Comparison of ENCODE assay signal across 1 cellular context in the genomic region with DNA sequence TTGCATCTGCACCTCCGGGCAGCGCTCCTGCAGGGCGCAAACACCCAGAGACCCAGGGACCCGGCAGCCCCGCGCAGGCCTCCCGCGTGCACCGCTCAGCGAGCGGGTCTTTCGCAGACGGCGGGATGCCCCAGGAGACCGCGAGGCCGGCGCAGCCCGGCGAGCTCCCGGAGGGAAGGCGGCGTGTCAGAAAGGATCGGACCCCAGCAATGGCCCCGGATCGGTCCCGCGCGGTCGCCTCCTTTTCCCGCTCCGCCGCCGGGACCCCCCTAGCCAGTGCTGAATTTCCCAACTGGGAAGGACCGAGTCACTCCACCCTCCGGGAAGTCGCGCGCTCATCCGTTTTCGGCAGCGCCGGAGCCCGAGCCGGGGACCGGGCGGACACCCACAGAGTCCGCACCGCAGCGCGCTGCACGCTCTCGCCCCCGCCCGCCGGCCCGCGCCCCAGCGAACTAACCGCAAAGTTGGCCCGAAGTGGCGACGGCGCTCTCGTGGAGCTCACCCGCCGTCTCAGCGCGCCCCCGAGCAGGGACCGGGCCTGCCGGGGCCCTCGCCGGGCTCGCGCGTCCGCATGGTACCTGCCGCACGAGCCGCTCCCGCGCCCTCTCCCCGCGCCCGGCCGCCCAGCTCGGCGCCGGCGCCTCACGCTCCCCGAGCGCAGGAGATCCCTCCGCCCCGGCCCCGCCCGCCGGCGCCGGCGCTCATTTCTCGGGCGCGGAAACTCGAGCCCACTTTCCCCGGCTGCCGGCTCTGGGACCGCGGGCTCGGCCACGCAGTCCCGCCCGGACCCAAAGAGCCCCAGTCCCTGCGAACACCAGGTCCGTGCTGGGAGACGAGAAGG.
A peak's percentile ranks its signal among the peaks of the same experiment; 100 is the strongest.
TF ChIP-seq lines count a peak whose summit lies in the region.

A gene with protein sequence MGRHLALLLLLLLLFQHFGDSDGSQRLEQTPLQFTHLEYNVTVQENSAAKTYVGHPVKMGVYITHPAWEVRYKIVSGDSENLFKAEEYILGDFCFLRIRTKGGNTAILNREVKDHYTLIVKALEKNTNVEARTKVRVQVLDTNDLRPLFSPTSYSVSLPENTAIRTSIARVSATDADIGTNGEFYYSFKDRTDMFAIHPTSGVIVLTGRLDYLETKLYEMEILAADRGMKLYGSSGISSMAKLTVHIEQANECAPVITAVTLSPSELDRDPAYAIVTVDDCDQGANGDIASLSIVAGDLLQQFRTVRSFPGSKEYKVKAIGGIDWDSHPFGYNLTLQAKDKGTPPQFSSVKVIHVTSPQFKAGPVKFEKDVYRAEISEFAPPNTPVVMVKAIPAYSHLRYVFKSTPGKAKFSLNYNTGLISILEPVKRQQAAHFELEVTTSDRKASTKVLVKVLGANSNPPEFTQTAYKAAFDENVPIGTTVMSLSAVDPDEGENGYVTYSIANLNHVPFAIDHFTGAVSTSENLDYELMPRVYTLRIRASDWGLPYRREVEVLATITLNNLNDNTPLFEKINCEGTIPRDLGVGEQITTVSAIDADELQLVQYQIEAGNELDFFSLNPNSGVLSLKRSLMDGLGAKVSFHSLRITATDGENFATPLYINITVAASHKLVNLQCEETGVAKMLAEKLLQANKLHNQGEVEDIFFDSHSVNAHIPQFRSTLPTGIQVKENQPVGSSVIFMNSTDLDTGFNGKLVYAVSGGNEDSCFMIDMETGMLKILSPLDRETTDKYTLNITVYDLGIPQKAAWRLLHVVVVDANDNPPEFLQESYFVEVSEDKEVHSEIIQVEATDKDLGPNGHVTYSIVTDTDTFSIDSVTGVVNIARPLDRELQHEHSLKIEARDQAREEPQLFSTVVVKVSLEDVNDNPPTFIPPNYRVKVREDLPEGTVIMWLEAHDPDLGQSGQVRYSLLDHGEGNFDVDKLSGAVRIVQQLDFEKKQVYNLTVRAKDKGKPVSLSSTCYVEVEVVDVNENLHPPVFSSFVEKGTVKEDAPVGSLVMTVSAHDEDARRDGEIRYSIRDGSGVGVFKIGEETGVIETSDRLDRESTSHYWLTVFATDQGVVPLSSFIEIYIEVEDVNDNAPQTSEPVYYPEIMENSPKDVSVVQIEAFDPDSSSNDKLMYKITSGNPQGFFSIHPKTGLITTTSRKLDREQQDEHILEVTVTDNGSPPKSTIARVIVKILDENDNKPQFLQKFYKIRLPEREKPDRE (N-terminal part only) (minus strand): TSS at position 650 of the 841 bp plus-strand sequence. CDS start 14,029 bp downstream, outside the sequence.

TF ChIP-seq in HepG2, 621 proteins besides CTCF, POLR2A, EP300 and RAD21 (continued from another document and continues in another):
- TF ChIP-seq PCBP1 (IDR thresholded peaks at IDR 0.05; ENCODE audit: borderline replicate concordance, low read depth, low read length) (no peak), TGIF2 (CRISPR knock-in tag; IDR thresholded peaks at IDR 0.05) (no peak), SP140L (CRISPR knock-in tag; IDR thresholded peaks at IDR 0.05; ENCODE audit: borderline replicate concordance) (no peak), ZNF841 (CRISPR knock-in tag; IDR thresholded peaks at IDR 0.05; ENCODE audit: borderline replicate concordance) (no peak), ZNF10 (CRISPR knock-in tag; IDR thresholded peaks at IDR 0.05; ENCODE audit: borderline replicate concordance, low read depth) (no peak), NFYC (CRISPR knock-in tag; IDR thresholded peaks at IDR 0.05) (no peak), ZNF75D (CRISPR knock-in tag; IDR thresholded peaks at IDR 0.05; ENCODE audit: borderline replicate concordance) (no peak), NFYB (CRISPR knock-in tag; IDR thresholded peaks at IDR 0.05) (no peak), ZBTB3 (CRISPR knock-in tag; IDR thresholded peaks at IDR 0.05; ENCODE audit: borderline replicate concordance, low read depth) (no peak), KDM6A (CRISPR knock-in tag; IDR thresholded peaks at IDR 0.05; ENCODE audit: low read depth) (no peak), ZNF136 (CRISPR knock-in tag; IDR thresholded peaks at IDR 0.05; ENCODE audit: low read depth) (no peak), SP5 (CRISPR knock-in tag; IDR thresholded peaks at IDR 0.05; ENCODE audit: borderline replicate concordance, low read depth) (no peak; the same call in 1 of the 2 replicates), NFRKB (IDR thresholded peaks at IDR 0.05) (no peak), ZNF329 (CRISPR knock-in tag; IDR thresholded peaks at IDR 0.05; ENCODE audit: low read depth) (no peak), ZNF264 (CRISPR knock-in tag; IDR thresholded peaks at IDR 0.05) (no peak), SMC3 (IDR thresholded peaks at IDR 0.05; ENCODE audit: low read length) (no peak), ZNF20 (CRISPR knock-in tag; IDR thresholded peaks at IDR 0.05) (peak; percentile 71; the same call in 1 of the 2 replicates), KAT8 (CRISPR knock-in tag; IDR thresholded peaks at IDR 0.05) (no peak), ZNF224 (CRISPR knock-in tag; IDR thresholded peaks at IDR 0.05) (no peak), ZNF619 (CRISPR knock-in tag; IDR thresholded peaks at IDR 0.05) (no peak), GLI4 (CRISPR knock-in tag; IDR thresholded peaks at IDR 0.05; ENCODE audit: borderline replicate concordance) (no peak)
- TF ChIP-seq, protein P1, sequence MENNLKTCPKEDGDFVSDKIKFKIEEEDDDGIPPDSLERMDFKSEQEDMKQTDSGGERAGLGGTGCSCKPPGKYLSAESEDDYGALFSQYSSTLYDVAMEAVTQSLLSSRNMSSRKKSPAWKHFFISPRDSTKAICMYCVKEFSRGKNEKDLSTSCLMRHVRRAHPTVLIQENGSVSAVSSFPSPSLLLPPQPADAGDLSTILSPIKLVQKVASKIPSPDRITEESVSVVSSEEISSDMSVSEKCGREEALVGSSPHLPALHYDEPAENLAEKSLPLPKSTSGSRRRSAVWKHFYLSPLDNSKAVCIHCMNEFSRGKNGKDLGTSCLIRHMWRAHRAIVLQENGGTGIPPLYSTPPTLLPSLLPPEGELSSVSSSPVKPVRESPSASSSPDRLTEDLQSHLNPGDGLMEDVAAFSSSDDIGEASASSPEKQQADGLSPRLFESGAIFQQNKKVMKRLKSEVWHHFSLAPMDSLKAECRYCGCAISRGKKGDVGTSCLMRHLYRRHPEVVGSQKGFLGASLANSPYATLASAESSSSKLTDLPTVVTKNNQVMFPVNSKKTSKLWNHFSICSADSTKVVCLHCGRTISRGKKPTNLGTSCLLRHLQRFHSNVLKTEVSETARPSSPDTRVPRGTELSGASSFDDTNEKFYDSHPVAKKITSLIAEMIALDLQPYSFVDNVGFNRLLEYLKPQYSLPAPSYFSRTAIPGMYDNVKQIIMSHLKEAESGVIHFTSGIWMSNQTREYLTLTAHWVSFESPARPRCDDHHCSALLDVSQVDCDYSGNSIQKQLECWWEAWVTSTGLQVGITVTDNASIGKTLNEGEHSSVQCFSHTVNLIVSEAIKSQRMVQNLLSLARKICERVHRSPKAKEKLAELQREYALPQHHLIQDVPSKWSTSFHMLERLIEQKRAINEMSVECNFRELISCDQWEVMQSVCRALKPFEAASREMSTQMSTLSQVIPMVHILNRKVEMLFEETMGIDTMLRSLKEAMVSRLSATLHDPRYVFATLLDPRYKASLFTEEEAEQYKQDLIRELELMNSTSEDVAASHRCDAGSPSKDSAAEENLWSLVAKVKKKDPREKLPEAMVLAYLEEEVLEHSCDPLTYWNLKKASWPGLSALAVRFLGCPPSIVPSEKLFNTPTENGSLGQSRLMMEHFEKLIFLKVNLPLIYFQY (CRISPR knock-in tag; IDR thresholded peaks at IDR 0.05; ENCODE audit: borderline replicate concordance), result peak; percentile 47; the same call in 1 of the 2 replicates
- TF ChIP-seq, protein P2, sequence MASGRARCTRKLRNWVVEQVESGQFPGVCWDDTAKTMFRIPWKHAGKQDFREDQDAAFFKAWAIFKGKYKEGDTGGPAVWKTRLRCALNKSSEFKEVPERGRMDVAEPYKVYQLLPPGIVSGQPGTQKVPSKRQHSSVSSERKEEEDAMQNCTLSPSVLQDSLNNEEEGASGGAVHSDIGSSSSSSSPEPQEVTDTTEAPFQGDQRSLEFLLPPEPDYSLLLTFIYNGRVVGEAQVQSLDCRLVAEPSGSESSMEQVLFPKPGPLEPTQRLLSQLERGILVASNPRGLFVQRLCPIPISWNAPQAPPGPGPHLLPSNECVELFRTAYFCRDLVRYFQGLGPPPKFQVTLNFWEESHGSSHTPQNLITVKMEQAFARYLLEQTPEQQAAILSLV (CRISPR knock-in tag; IDR thresholded peaks at IDR 0.05; ENCODE audit: borderline replicate concordance), result no peak
- TF ChIP-seq, protein P3, sequence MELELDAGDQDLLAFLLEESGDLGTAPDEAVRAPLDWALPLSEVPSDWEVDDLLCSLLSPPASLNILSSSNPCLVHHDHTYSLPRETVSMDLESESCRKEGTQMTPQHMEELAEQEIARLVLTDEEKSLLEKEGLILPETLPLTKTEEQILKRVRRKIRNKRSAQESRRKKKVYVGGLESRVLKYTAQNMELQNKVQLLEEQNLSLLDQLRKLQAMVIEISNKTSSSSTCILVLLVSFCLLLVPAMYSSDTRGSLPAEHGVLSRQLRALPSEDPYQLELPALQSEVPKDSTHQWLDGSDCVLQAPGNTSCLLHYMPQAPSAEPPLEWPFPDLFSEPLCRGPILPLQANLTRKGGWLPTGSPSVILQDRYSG (CRISPR knock-in tag; IDR thresholded peaks at IDR 0.05), result 0 out of 2 replicates have a peak, but pooled peaks have one; percentile 50
- TF ChIP-seq, protein P4, sequence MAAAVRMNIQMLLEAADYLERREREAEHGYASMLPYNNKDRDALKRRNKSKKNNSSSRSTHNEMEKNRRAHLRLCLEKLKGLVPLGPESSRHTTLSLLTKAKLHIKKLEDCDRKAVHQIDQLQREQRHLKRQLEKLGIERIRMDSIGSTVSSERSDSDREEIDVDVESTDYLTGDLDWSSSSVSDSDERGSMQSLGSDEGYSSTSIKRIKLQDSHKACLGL (CRISPR knock-in tag; IDR thresholded peaks at IDR 0.05), result peak; percentile 60; the same call in 1 of the 2 replicates
- TF ChIP-seq, protein P5, sequence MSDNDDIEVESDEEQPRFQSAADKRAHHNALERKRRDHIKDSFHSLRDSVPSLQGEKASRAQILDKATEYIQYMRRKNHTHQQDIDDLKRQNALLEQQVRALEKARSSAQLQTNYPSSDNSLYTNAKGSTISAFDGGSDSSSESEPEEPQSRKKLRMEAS (IDR thresholded peaks at IDR 0.05), result peak; percentile 55; the same call in 1 of the 2 replicates
- TF ChIP-seq, protein P6, sequence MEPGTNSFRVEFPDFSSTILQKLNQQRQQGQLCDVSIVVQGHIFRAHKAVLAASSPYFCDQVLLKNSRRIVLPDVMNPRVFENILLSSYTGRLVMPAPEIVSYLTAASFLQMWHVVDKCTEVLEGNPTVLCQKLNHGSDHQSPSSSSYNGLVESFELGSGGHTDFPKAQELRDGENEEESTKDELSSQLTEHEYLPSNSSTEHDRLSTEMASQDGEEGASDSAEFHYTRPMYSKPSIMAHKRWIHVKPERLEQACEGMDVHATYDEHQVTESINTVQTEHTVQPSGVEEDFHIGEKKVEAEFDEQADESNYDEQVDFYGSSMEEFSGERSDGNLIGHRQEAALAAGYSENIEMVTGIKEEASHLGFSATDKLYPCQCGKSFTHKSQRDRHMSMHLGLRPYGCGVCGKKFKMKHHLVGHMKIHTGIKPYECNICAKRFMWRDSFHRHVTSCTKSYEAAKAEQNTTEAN (CRISPR knock-in tag; conservative IDR thresholded peaks at IDR 0.05), result no peak
- TF ChIP-seq, protein P7, sequence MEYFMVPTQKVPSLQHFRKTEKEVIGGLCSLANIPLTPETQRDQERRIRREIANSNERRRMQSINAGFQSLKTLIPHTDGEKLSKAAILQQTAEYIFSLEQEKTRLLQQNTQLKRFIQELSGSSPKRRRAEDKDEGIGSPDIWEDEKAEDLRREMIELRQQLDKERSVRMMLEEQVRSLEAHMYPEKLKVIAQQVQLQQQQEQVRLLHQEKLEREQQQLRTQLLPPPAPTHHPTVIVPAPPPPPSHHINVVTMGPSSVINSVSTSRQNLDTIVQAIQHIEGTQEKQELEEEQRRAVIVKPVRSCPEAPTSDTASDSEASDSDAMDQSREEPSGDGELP (IDR thresholded peaks at IDR 0.05; ENCODE audit: borderline replicate concordance, low read depth), result no peak
- TF ChIP-seq, protein P8, sequence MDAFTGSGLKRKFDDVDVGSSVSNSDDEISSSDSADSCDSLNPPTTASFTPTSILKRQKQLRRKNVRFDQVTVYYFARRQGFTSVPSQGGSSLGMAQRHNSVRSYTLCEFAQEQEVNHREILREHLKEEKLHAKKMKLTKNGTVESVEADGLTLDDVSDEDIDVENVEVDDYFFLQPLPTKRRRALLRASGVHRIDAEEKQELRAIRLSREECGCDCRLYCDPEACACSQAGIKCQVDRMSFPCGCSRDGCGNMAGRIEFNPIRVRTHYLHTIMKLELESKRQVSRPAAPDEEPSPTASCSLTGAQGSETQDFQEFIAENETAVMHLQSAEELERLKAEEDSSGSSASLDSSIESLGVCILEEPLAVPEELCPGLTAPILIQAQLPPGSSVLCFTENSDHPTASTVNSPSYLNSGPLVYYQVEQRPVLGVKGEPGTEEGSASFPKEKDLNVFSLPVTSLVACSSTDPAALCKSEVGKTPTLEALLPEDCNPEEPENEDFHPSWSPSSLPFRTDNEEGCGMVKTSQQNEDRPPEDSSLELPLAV (CRISPR knock-in tag; conservative IDR thresholded peaks at IDR 0.05; ENCODE audit: low read depth), result no peak
- TF ChIP-seq, protein P9, sequence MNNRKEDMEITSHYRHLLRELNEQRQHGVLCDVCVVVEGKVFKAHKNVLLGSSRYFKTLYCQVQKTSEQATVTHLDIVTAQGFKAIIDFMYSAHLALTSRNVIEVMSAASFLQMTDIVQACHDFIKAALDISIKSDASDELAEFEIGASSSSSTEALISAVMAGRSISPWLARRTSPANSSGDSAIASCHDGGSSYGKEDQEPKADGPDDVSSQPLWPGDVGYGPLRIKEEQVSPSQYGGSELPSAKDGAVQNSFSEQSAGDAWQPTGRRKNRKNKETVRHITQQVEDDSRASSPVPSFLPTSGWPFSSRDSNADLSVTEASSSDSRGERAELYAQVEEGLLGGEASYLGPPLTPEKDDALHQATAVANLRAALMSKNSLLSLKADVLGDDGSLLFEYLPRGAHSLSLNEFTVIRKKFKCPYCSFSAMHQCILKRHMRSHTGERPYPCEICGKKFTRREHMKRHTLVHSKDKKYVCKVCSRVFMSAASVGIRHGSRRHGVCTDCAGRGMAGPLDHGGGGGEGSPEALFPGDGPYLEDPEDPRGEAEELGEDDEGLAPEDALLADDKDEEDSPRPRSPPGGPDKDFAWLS (CRISPR knock-in tag; IDR thresholded peaks at IDR 0.05; ENCODE audit: borderline replicate concordance), result no peak
- TF ChIP-seq, protein P10, sequence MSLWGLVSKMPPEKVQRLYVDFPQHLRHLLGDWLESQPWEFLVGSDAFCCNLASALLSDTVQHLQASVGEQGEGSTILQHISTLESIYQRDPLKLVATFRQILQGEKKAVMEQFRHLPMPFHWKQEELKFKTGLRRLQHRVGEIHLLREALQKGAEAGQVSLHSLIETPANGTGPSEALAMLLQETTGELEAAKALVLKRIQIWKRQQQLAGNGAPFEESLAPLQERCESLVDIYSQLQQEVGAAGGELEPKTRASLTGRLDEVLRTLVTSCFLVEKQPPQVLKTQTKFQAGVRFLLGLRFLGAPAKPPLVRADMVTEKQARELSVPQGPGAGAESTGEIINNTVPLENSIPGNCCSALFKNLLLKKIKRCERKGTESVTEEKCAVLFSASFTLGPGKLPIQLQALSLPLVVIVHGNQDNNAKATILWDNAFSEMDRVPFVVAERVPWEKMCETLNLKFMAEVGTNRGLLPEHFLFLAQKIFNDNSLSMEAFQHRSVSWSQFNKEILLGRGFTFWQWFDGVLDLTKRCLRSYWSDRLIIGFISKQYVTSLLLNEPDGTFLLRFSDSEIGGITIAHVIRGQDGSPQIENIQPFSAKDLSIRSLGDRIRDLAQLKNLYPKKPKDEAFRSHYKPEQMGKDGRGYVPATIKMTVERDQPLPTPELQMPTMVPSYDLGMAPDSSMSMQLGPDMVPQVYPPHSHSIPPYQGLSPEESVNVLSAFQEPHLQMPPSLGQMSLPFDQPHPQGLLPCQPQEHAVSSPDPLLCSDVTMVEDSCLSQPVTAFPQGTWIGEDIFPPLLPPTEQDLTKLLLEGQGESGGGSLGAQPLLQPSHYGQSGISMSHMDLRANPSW (CRISPR knock-in tag; IDR thresholded peaks at IDR 0.05; ENCODE audit: borderline replicate concordance), result no peak
- TF ChIP-seq, protein P11, sequence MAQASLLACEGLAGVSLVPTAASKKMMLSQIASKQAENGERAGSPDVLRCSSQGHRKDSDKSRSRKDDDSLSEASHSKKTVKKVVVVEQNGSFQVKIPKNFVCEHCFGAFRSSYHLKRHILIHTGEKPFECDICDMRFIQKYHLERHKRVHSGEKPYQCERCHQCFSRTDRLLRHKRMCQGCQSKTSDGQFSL (CRISPR knock-in tag; IDR thresholded peaks at IDR 0.05), result no peak
